In genomic region chr7:101814081-101814995, GRCh38 we compare ENCODE assay signal across 1 cellular context.
TF ChIP-seq lines count a peak whose summit lies in the region.

No MANE protein-coding gene starts in this region.

TF ChIP-seq in SK-N-SH treated with all-trans-retinoic acid at 6 μM for 48 hours, 23 proteins besides CTCF, POLR2A, EP300 and RAD21 (continued from another document):
- TF ChIP-seq CSRNP3 (CRISPR knock-in tag; IDR thresholded peaks at IDR 0.05), result no peak
